8 cellular contexts compared by ENCODE assay signal in genomic region chr6:166382500-166382932, GRCh38. TPM values are rescaled to one million over a fixed set of nuclear protein-coding genes. Genes with fewer than 3 reads are reported as not detected.
DNase-seq lines count a peak whose midpoint lies in the region; ATAC-seq and TF ChIP-seq lines count a peak whose summit lies in the region.

No MANE protein-coding gene starts in this region.

- H3K27ac Mint-ChIP-seq in activated naive CD8-positive, alpha-beta T cell treated with anti-CD3 and anti-CD28 coated beads for 36 hours, result peak overlapping the region; percentile 76

- no peaks in the 10 kb centered on the region for H3K36me3 ChIP-seq in iPS-20b (ENCODE audit: insufficient read depth, low read depth, low read length)

- no peaks in the 10 kb centered on the region for H3K36me3 Mint-ChIP-seq in activated naive CD8-positive, alpha-beta T cell treated with anti-CD3 and anti-CD28 coated beads for 36 hours

- DNase-seq in activated naive CD8-positive, alpha-beta T cell treated with anti-CD3 and anti-CD28 coated beads for 36 hours, result no peak
- DNase-seq in substantia nigra (lab: John Stamatoyannopoulos, UW) (peak in 3 of 49 donors; percentile 45 to 65 (median 55)), GM10266 (ENCODE audit: extremely low spot score) (no peak), NCI-H1092 treated with DMSO at 0.1 percent for 48 hours (lab: John Stamatoyannopoulos, UW) (no peak)

- no peak overlapping the region for H3K9ac ChIP-seq in iPS-20b (ENCODE audit: low read depth, low read length)

- no peaks in the 10 kb centered on the region; the same call in 1 of the 2 replicates for H3K27me3 ChIP-seq in iPS-20b (ENCODE audit: insufficient read depth, low read length)

- H3K4me1 Mint-ChIP-seq in activated naive CD8-positive, alpha-beta T cell treated with anti-CD3 and anti-CD28 coated beads for 36 hours, result peaks cover 14% of the 10 kb centered on the region

- H3K9me3 ChIP-seq in iPS-20b (ENCODE audit: insufficient read depth, low read depth, low read length), result no peaks in the 10 kb centered on the region

- peak overlapping the region; percentile 93 for H3K4me3 ChIP-seq in iPS-20b (ENCODE audit: low read length)

- in situ Hi-C loops in GM18951 (cut with MboI; ENCODE audit: low sequenced_read_pairs, unreplicated experiment), result no loop called here

- H3K4me3 Mint-ChIP-seq in activated naive CD8-positive, alpha-beta T cell treated with anti-CD3 and anti-CD28 coated beads for 36 hours, result peak overlapping the region; percentile 86

- peak; percentile 81 for TF ChIP-seq POLR2A in GM18951 (IDR thresholded peaks at IDR 0.05; ENCODE audit: extremely low read depth, insufficient read depth, insufficient read length)

- TF ChIP-seq CTCF in GM10266 (IDR thresholded peaks at IDR 0.05; ENCODE audit: control insufficient read depth, insufficient read depth, low read depth, missing control alignments), result no peak

- ATAC-seq in HG03039 (IDR thresholded peaks at IDR 0.05; ENCODE audit: unreplicated experiment), result peak; percentile 7
- no peak for ATAC-seq in HG02981 (IDR thresholded peaks at IDR 0.05; ENCODE audit: unreplicated experiment)

- H3K27ac ChIP-seq in iPS-20b (ENCODE audit: low read length) (no peak overlapping the region), substantia nigra (ENCODE audit: low read depth, low read length, poor library complexity, severe bottlenecking) (peak overlapping the region; percentile 82)

- peaks cover 6% of the 10 kb centered on the region; the same call in 1 of the 2 replicates for H3K4me1 ChIP-seq in iPS-20b (ENCODE audit: insufficient read depth, low read length)

- no peaks in the 10 kb centered on the region for H3K27me3 Mint-ChIP-seq in activated naive CD8-positive, alpha-beta T cell treated with anti-CD3 and anti-CD28 coated beads for 36 hours

- H3K9me3 Mint-ChIP-seq in activated naive CD8-positive, alpha-beta T cell treated with anti-CD3 and anti-CD28 coated beads for 36 hours, result no peaks in the 10 kb centered on the region

RNA-seq across cellular contexts. Expression of gene MPC1, which starts 0.2 kb away (rescaled TPM):
- total RNA-seq in activated naive CD8-positive, alpha-beta T cell treated with anti-CD3 and anti-CD28 coated beads for 36 hours, result 10 to 100 TPM; 22.2 to 25.2 TPM

RNA-seq across cellular contexts. Expression of gene SFT2D1, which starts 40.2 kb away (rescaled TPM):
- 10 to 100 TPM; 46.3 to 47.5 TPM for total RNA-seq in activated naive CD8-positive, alpha-beta T cell treated with anti-CD3 and anti-CD28 coated beads for 36 hours
